Comparison of ENCODE assay signal across 14 cellular contexts in genomic region chr2:127985026-127985734, GRCh38.
"Had no signal": no experiment of that assay in that cellular context is flagged by ENCODE, and none has a peak within 500 bp of the region (broad histone marks: within the 10 kb centered on the region; RNA-seq: fewer than 3 reads in every experiment).

No MANE protein-coding gene starts in this region.

- DNase-seq: activated B cell treated with CpG ODN at 0.5 μM for 24 hours; activated CD4-positive, alpha-beta T cell treated with anti-CD3 and anti-CD28 coated beads, Interleukin-2, amount 10 ng/mL, durations not matched to agents 7 days and 5 days; activated effector memory CD4-positive, alpha-beta T cell treated with anti-CD3 and anti-CD28 coated beads, Interleukin-2, amount 50 U/mL, for 16 hours; body of pancreas; effector CD8-positive, alpha-beta T cell; left cardiac atrium; pancreas; stimulated activated CD4-positive, alpha-beta T cell treated with anti-CD3 and anti-CD28 coated beads, Interleukin-12 subunit alpha, Interleukin-12 subunit beta, amount 100 ng/mL, for 4 hours; stimulated activated naive B cell treated with anti-CD40 and anti-IgM and Interleukin-4, amounts not matched to agents 10 μg/mL and 1 μg/mL and 100 μg/mL, for 72 hours; tibial artery had no signal

- H3K4me3 ChIP-seq: body of pancreas, pancreas, tibial artery had no signal

- H3K9me3 ChIP-seq: body of pancreas, pancreas, tibial artery had no signal

- H3K27ac ChIP-seq: body of pancreas, pancreas, tibial artery had no signal

- H3K27me3 Mint-ChIP-seq: activated B cell treated with CpG ODN at 0.5 μM for 24 hours; activated CD4-positive, alpha-beta T cell treated with anti-CD3 and anti-CD28 coated beads, Interleukin-2, amount 10 ng/mL, durations not matched to agents 7 days and 5 days; activated naive CD8-positive, alpha-beta T cell; central memory CD8-positive, alpha-beta T cell; stimulated activated naive B cell treated with anti-CD40 and anti-IgM and Interleukin-4, amounts not matched to agents 10 μg/mL and 1 μg/mL and 100 μg/mL, for 72 hours had no signal

- H3K4me1 ChIP-seq: body of pancreas, pancreas, tibial artery had no signal

- H3K27ac Mint-ChIP-seq: activated B cell treated with CpG ODN at 0.5 μM for 24 hours; activated CD4-positive, alpha-beta T cell treated with anti-CD3 and anti-CD28 coated beads, Interleukin-2, amount 10 ng/mL, durations not matched to agents 7 days and 5 days; activated naive CD8-positive, alpha-beta T cell; stimulated activated naive B cell treated with anti-CD40 and anti-IgM and Interleukin-4, amounts not matched to agents 10 μg/mL and 1 μg/mL and 100 μg/mL, for 72 hours; T-helper 2 cell treated with Interferon-gamma antibody and Interleukin-4, amounts not matched to agents 5 μg/mL and 100 μg/mL, for 36 hours had no signal

- H3K9me3 Mint-ChIP-seq: activated B cell treated with CpG ODN at 0.5 μM for 24 hours; activated CD4-positive, alpha-beta T cell treated with anti-CD3 and anti-CD28 coated beads, Interleukin-2, amount 10 ng/mL, durations not matched to agents 7 days and 5 days; central memory CD8-positive, alpha-beta T cell; stimulated activated naive B cell treated with anti-CD40 and anti-IgM and Interleukin-4, amounts not matched to agents 10 μg/mL and 1 μg/mL and 100 μg/mL, for 72 hours; T-helper 2 cell treated with Interferon-gamma antibody and Interleukin-4, amounts not matched to agents 5 μg/mL and 100 μg/mL, for 36 hours had no signal

- H3K4me1 Mint-ChIP-seq: activated B cell treated with CpG ODN at 0.5 μM for 24 hours; stimulated activated naive B cell treated with anti-CD40 and anti-IgM and Interleukin-4, amounts not matched to agents 10 μg/mL and 1 μg/mL and 100 μg/mL, for 72 hours had no signal

- H3K27me3 ChIP-seq: body of pancreas, pancreas, tibial artery had no signal

- FAIRE-seq: pancreas, urothelium cell line had no signal

- ATAC-seq: body of pancreas; pancreas; stimulated activated naive B cell treated with anti-CD40 and anti-IgM and Interleukin-4, amounts not matched to agents 10 μg/mL and 1 μg/mL and 100 μg/mL, for 72 hours had no signal

- H3K4me3 Mint-ChIP-seq: activated B cell treated with CpG ODN at 0.5 μM for 24 hours; activated CD4-positive, alpha-beta T cell treated with anti-CD3 and anti-CD28 coated beads, Interleukin-2, amount 10 ng/mL, durations not matched to agents 7 days and 5 days; activated naive CD8-positive, alpha-beta T cell; central memory CD8-positive, alpha-beta T cell; stimulated activated naive B cell treated with anti-CD40 and anti-IgM and Interleukin-4, amounts not matched to agents 10 μg/mL and 1 μg/mL and 100 μg/mL, for 72 hours; T-helper 2 cell treated with Interferon-gamma antibody and Interleukin-4, amounts not matched to agents 5 μg/mL and 100 μg/mL, for 36 hours had no signal
